3 cellular contexts compared by ENCODE assay signal in genomic region chr17:1532836-1533602, GRCh38.
TF ChIP-seq lines count a peak whose summit lies in the region.

No MANE protein-coding gene starts in this region.

TF ChIP-seq in A549, 52 proteins besides CTCF, POLR2A, EP300 and RAD21:
- TF ChIP-seq HMGXB4 (CRISPR knock-in tag; IDR thresholded peaks at IDR 0.05; ENCODE audit: borderline replicate concordance) (no peak), NR3C1 (IDR thresholded peaks at IDR 0.05) (no peak)

TF ChIP-seq in HCT116, 20 proteins besides CTCF, POLR2A, EP300 and RAD21:
- TF ChIP-seq ZBTB33 (IDR thresholded peaks at IDR 0.05; ENCODE audit: extremely low read depth, insufficient replicate concordance, low read length) (no peak), TCF7L2 (IDR thresholded peaks at IDR 0.05; ENCODE audit: borderline replicate concordance, extremely low read depth, insufficient read depth, insufficient read length) (no peak), MAX (IDR thresholded peaks at IDR 0.05) (no peak), SP1 (IDR thresholded peaks at IDR 0.05; ENCODE audit: low read depth) (no peak), YY1 (IDR thresholded peaks at IDR 0.05; ENCODE audit: extremely low read depth, insufficient replicate concordance, low read depth, low read length) (no peak), SIN3A (IDR thresholded peaks at IDR 0.05; ENCODE audit: low read depth) (no peak), EGR1 (IDR thresholded peaks at IDR 0.05; ENCODE audit: low read depth) (no peak), EZH2phosphoT487 (IDR thresholded peaks at IDR 0.05; ENCODE audit: borderline replicate concordance) (no peak), ELF1 (IDR thresholded peaks at IDR 0.05; ENCODE audit: borderline replicate concordance, low read depth) (no peak), CEBPB (IDR thresholded peaks at IDR 0.05; ENCODE audit: low read depth) (no peak), POLR2AphosphoS5 (IDR thresholded peaks at IDR 0.05; ENCODE audit: low read depth, low read length) (no peak), SRF (IDR thresholded peaks at IDR 0.05; ENCODE audit: low read depth) (no peak), ATF3 (IDR thresholded peaks at IDR 0.05) (no peak), EZH2 (IDR thresholded peaks at IDR 0.05) (no peak)
TF ChIP-seq in HCT116: peak in this region for 0.

TF ChIP-seq in endothelial cell of umbilical vein, 7 proteins besides CTCF, POLR2A, EP300 and RAD21:
- TF ChIP-seq EZH2 (IDR thresholded peaks at IDR 0.05; ENCODE audit: borderline replicate concordance, low read depth, low read length, severe bottlenecking): no peak
- no peak for TF ChIP-seq FOS (IDR thresholded peaks at IDR 0.05; ENCODE audit: borderline replicate concordance, insufficient read depth, low read length)
- TF ChIP-seq GATA2 (IDR thresholded peaks at IDR 0.05; ENCODE audit: insufficient read depth, insufficient read length, low read depth, low read length): no peak
- no peak for TF ChIP-seq MAX (IDR thresholded peaks at IDR 0.05; ENCODE audit: insufficient read depth, insufficient read length)
- TF ChIP-seq POLR2AphosphoS5 (IDR thresholded peaks at IDR 0.05; ENCODE audit: insufficient read depth, low read depth, low read length): no peak
- no peak for TF ChIP-seq MYC (IDR thresholded peaks at IDR 0.05; ENCODE audit: low read depth, low read length)
- no peak for TF ChIP-seq JUN (IDR thresholded peaks at IDR 0.05; ENCODE audit: borderline replicate concordance, insufficient read depth, insufficient read length, low read depth)
